16 cellular contexts compared by ENCODE assay signal in the genomic region with DNA sequence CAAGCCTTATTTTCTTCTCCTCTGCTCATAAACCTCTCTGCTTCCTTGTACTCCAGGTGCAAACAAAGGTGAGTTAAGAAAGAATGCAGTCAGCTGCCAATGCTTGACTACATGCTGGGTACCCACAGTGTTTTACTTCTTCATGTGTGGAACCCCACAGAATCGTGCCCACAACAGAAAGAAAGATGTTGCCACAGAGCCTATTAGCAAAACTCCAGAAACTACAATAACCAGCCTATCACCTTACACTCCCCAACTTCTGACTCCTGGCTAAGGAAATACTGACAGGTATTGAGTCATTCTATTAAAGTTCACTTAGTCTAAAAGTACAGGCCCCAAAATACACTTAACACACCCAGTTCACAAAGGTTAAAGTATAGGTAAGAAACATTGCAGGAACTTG. TPM values are rescaled to one million over a fixed set of nuclear protein-coding genes. Genes with fewer than 3 reads are reported as not detected.
DNase-seq lines count a peak whose midpoint lies in the region; ATAC-seq, FAIRE-seq and TF ChIP-seq lines count a peak whose summit lies in the region.
"Had no signal": no experiment of that assay in that cellular context is flagged by ENCODE, and none has a peak within 500 bp of the region (broad histone marks: within the 10 kb centered on the region; RNA-seq: fewer than 3 reads in every experiment).

No MANE protein-coding gene starts in this region.

- BruUV-seq in Caco-2 (replicated peaks; lab: Mats Ljungman, UMichigan): no TSS peak

- TF ChIP-seq CTCF in Caco-2 (IDR thresholded peaks at IDR 0.05; ENCODE audit: insufficient read depth in 1 of 2, low read depth in 1 of 2, low read length in 1 of 2, severe bottlenecking in 1 of 2, unreplicated experiment in 1 of 2): no peak
- TF ChIP-seq CTCF in RWPE2 (IDR thresholded peaks at IDR 0.05; ENCODE audit: poor library complexity, severe bottlenecking): no peak
- TF ChIP-seq CTCF in epithelial cell of esophagus (IDR thresholded peaks at IDR 0.05; ENCODE audit: insufficient read depth, low read depth, low read length, missing control alignments): no peak
- no peak for TF ChIP-seq CTCF in nephron (IDR thresholded peaks at IDR 0.05; ENCODE audit: unreplicated experiment in 3 of 3)

- intact Hi-C loops in Caco-2 (cut with micrococcal nuclease; ENCODE audit: unreplicated experiment): loop anchor here (2.0 kb wide), 1 partner anchor 38 kb away; no protein-coding TSS in a partner anchor

- H3K4me1 Mint-ChIP-seq in Caco-2 (ENCODE audit: low read depth, unreplicated experiment): peaks cover 44% of the 10 kb centered on the region
- H3K4me1 Mint-ChIP-seq in nephron: peaks cover 5% of the 10 kb centered on the region

- H3K9me3 ChIP-seq in Caco-2: no peaks in the 10 kb centered on the region
- H3K9me3 ChIP-seq in RWPE2 (ENCODE audit: severe bottlenecking): no peaks in the 10 kb centered on the region
- H3K9me3 ChIP-seq: thyroid gland had no signal

- H3K27me3 ChIP-seq in Caco-2 (replicated peaks; ENCODE audit: control insufficient read depth, insufficient read depth, low read length) (no peaks in the 10 kb centered on the region), RWPE2 (ENCODE audit: insufficient read depth, poor library complexity, severe bottlenecking) (no peaks in the 10 kb centered on the region)
- H3K27me3 ChIP-seq: thyroid gland had no signal

- no peak for DNase-seq in Caco-2
- no peak for DNase-seq in RWPE2 (ENCODE audit: low spot score)
- peak; percentile 72 for DNase-seq in epithelial cell of esophagus (ENCODE audit: low read depth)
- no peak for DNase-seq in NCI-H1048 (lab: John Stamatoyannopoulos, UW)
- DNase-seq in GM19239 (ENCODE audit: insufficient read length, low spot score): no peak
- no peak for DNase-seq in DMS153 treated with DMSO at 0.1 percent for 48 hours (lab: John Stamatoyannopoulos, UW; ENCODE audit: unreplicated experiment)
- DNase-seq: effector CD8-positive, alpha-beta T cell; NCI-H1092; NCI-H2227 treated with DMSO at 0.1 percent for 48 hours; OCI-M1; thyroid gland had no signal

- H3K27ac Mint-ChIP-seq in Caco-2 (ENCODE audit: unreplicated experiment) (peak overlapping the region; percentile 56), nephron (peak overlapping the region; percentile 14 to 72 (median 18))
- H3K27ac Mint-ChIP-seq: WTC11 had no signal

- H3K36me3 Mint-ChIP-seq in Caco-2 (ENCODE audit: insufficient read depth, unreplicated experiment): peaks cover 35% of the 10 kb centered on the region
- no peaks in the 10 kb centered on the region for H3K36me3 Mint-ChIP-seq in nephron (ENCODE audit: low read depth)
- H3K36me3 Mint-ChIP-seq: WTC11 had no signal

- H3K4me3 Mint-ChIP-seq in Caco-2 (ENCODE audit: unreplicated experiment): peak overlapping the region; percentile 15
- H3K4me3 Mint-ChIP-seq in nephron: no peak overlapping the region
- H3K4me3 Mint-ChIP-seq: WTC11 had no signal

- no peak for FAIRE-seq in GM19239 (lab: Jason Lieb, UNC)
- FAIRE-seq: astrocyte, frontal cortex had no signal

- H3K36me3 ChIP-seq in Caco-2 (ENCODE audit: control insufficient read depth, insufficient read depth, low read length): peaks cover 2% of the 10 kb centered on the region; the same call in 1 of the 2 replicates
- H3K36me3 ChIP-seq in RWPE2 (ENCODE audit: low read depth): no peaks in the 10 kb centered on the region
- H3K36me3 ChIP-seq: thyroid gland had no signal

- peak; percentile 93 for ATAC-seq in RWPE2 (ENCODE audit: low read depth)
- no peak for ATAC-seq in GM21529 (IDR thresholded peaks at IDR 0.05; ENCODE audit: unreplicated experiment)
- ATAC-seq: WTC11 had no signal

- no peaks in the 10 kb centered on the region for H3K27me3 Mint-ChIP-seq in Caco-2 (ENCODE audit: insufficient read depth, unreplicated experiment)
- no peaks in the 10 kb centered on the region for H3K27me3 Mint-ChIP-seq in nephron (ENCODE audit: low read depth)

- H3K4me3 ChIP-seq in Caco-2 (ENCODE audit: low read depth, low read length): no peak overlapping the region
- no peak overlapping the region for H3K4me3 ChIP-seq in RWPE2 (ENCODE audit: severe bottlenecking)
- no peak overlapping the region for H3K4me3 ChIP-seq in epithelial cell of esophagus (ENCODE audit: low read length)
- H3K4me3 ChIP-seq: thyroid gland had no signal

- POLR2A ChIA-PET in Caco-2 (lab: Charles Lee): no interaction called here

- CTCF ChIA-PET in Caco-2 (lab: Charles Lee): no interaction called here

- H3K4me1 ChIP-seq in Caco-2: peaks cover 30% of the 10 kb centered on the region
- peaks cover 14% of the 10 kb centered on the region for H3K4me1 ChIP-seq in RWPE2 (ENCODE audit: insufficient read depth, poor library complexity, severe bottlenecking)
- H3K4me1 ChIP-seq: thyroid gland had no signal

- H3K27ac ChIP-seq in RWPE2 (ENCODE audit: poor library complexity, severe bottlenecking): peak overlapping the region; percentile 37
- H3K27ac ChIP-seq: thyroid gland had no signal

- H3K9me3 Mint-ChIP-seq in Caco-2 (ENCODE audit: unreplicated experiment) (no peaks in the 10 kb centered on the region), nephron (no peaks in the 10 kb centered on the region)
- H3K9me3 Mint-ChIP-seq: WTC11 had no signal

RNA-seq across cellular contexts. Expression of a gene that starts 56.9 kb away (rescaled TPM):
- total RNA-seq in Caco-2 (2022): 2.0 and 2.6 TPM in 2 replicates
- total RNA-seq: WTC11 had no signal
